Comparison of ENCODE assay signal across 8 cellular contexts in the genomic region with DNA sequence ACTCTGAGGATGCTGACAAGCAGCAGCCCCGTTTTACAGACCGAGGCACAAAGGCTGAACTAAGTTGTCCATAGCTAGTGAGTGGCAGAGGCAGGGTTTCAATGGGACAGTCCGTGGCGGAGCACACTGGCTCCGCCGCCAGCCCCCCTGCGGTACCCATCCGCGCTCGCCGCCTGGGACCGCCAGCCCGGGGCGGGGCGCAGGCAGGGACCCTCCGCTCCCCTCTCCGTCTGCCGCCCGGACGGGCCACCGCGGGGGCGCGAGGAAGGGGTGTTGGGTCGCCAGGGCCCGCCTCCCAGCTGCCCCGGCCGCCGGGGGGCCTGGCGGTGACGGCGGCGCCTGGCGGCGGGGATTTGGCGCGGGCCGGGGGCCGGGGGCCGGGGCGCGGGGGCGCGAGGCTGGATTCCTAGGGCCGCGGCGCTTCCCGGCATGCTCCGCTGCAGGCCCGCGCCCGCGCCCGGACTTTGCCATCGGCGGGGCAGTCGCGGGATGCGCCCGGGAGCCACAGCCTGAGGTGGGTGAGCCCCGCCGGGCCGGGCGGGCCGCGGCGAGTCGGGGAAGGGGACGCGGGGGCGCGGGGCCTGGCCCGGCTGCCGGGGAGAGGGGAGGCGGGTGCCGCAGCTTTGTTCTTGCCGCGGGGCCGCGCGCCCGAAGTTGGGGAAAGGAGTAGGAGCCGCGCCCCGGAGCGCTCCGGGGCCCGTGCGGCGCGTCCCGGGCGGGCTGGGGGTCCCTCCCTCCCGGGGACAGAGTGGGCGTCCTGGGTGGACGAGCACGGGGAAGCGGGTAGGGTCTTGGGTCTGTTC. TPM values are rescaled to one million over a fixed set of nuclear protein-coding genes. Genes with fewer than 3 reads are reported as not detected.
DNase-seq lines count a peak whose midpoint lies in the region; ATAC-seq and TF ChIP-seq lines count a peak whose summit lies in the region.

A gene with protein sequence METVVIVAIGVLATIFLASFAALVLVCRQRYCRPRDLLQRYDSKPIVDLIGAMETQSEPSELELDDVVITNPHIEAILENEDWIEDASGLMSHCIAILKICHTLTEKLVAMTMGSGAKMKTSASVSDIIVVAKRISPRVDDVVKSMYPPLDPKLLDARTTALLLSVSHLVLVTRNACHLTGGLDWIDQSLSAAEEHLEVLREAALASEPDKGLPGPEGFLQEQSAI (plus strand): TSS at position 430 of the 803 bp plus-strand sequence. CDS start 3,376 bp downstream, outside the sequence.

- H3K9me3 Mint-ChIP-seq in activated T-cell treated with anti-CD3 and anti-CD28 coated beads, Interleukin-2, amount 50 U/mL, for 4 hours = no peaks in the 10 kb centered on the region
- no peaks in the 10 kb centered on the region for H3K9me3 Mint-ChIP-seq in naive thymus-derived CD4-positive, alpha-beta T cell

- CTCF ChIA-PET in naive thymus-derived CD4-positive, alpha-beta T cell (lab: Charles Lee) = interaction anchor here (1.3 kb wide), 1 partner anchor 51 kb away, joined by 3 read pairs; a partner anchor contains a TSS

- H3K4me3 Mint-ChIP-seq in activated T-cell treated with anti-CD3 and anti-CD28 coated beads, Interleukin-2, amount 50 U/mL, for 4 hours = peak within 1 kb of the TSS; percentile 69
- H3K4me3 Mint-ChIP-seq in naive thymus-derived CD4-positive, alpha-beta T cell = peak within 1 kb of the TSS; percentile 2 to 75 (median 53)

- no peak for TF ChIP-seq CTCF in WERI-Rb-1 (IDR thresholded peaks at IDR 0.05; ENCODE audit: low read depth, low read length)
- no peak for TF ChIP-seq CTCF in foreskin fibroblast (IDR thresholded peaks at IDR 0.05; ENCODE audit: low read depth, low read length)

- H3K36me3 ChIP-seq in WERI-Rb-1 (peaks cover 12% of the 10 kb centered on the region), aorta (ENCODE audit: control insufficient read depth in 1 of 2, insufficient read depth in 2 of 2, low read length in 1 of 2) (no peaks in the 10 kb centered on the region)
- H3K36me3 ChIP-seq in naive thymus-derived CD4-positive, alpha-beta T cell (ENCODE audit: control insufficient read depth in 2 of 3, insufficient read depth in 3 of 3, low read length in 3 of 3) = no peaks in the 10 kb centered on the region

- no peaks in the 10 kb centered on the region for H3K9me3 ChIP-seq in WERI-Rb-1 (ENCODE audit: severe bottlenecking)
- H3K9me3 ChIP-seq in naive thymus-derived CD4-positive, alpha-beta T cell (ENCODE audit: control insufficient read depth in 2 of 3, low read length in 3 of 3) = no peaks in the 10 kb centered on the region
- no peaks in the 10 kb centered on the region for H3K9me3 ChIP-seq in aorta (ENCODE audit: control insufficient read depth, low read length)

- H3K27me3 ChIP-seq in WERI-Rb-1 (ENCODE audit: insufficient read depth, low read depth, severe bottlenecking) (no peaks in the 10 kb centered on the region), aorta (ENCODE audit: control insufficient read depth in 1 of 2, insufficient read depth in 2 of 2, low read length in 1 of 2) (no peaks in the 10 kb centered on the region)
- peaks cover 0 to 10% of the 10 kb centered on the region in 2 donors for H3K27me3 ChIP-seq in naive thymus-derived CD4-positive, alpha-beta T cell (ENCODE audit: control insufficient read depth in 2 of 2, insufficient read depth in 2 of 2, low read length in 2 of 2)

- H3K36me3 Mint-ChIP-seq in activated T-cell treated with anti-CD3 and anti-CD28 coated beads, Interleukin-2, amount 50 U/mL, for 4 hours (ENCODE audit: insufficient read depth) = no peaks in the 10 kb centered on the region
- H3K36me3 Mint-ChIP-seq in naive thymus-derived CD4-positive, alpha-beta T cell = no peaks in the 10 kb centered on the region

- ATAC-seq in activated T-cell treated with anti-CD3 and anti-CD28 coated beads, Interleukin-2, amount 50 U/mL, for 4 hours = peak; percentile 57 to 58
- ATAC-seq in naive thymus-derived CD4-positive, alpha-beta T cell = no peak
- ATAC-seq in aorta (ENCODE audit: low FRiP score) = peak; percentile 61
- no peak for ATAC-seq in GM18858 (IDR thresholded peaks at IDR 0.05; ENCODE audit: unreplicated experiment)

- peaks cover 33% of the 10 kb centered on the region for H3K27me3 Mint-ChIP-seq in activated T-cell treated with anti-CD3 and anti-CD28 coated beads, Interleukin-2, amount 50 U/mL, for 4 hours (ENCODE audit: low read depth)
- peaks cover 29 to 46% (median 36%) of the 10 kb centered on the region in 5 donors for H3K27me3 Mint-ChIP-seq in naive thymus-derived CD4-positive, alpha-beta T cell

- POLR2A ChIA-PET in naive thymus-derived CD4-positive, alpha-beta T cell (lab: Charles Lee) = no interaction called here

- H3K4me3 ChIP-seq in WERI-Rb-1 (ENCODE audit: low read depth, low read length) (peak within 1 kb of the TSS; percentile 61), foreskin fibroblast (ENCODE audit: low read depth in 1 of 2, low read length in 2 of 2) (peak within 1 kb of the TSS; percentile 73 to 74), aorta (ENCODE audit: low read length in 2 of 2) (peak within 1 kb of the TSS; percentile 85 to 98)
- no peak within 1 kb of the TSS for H3K4me3 ChIP-seq in naive thymus-derived CD4-positive, alpha-beta T cell (ENCODE audit: low read length)

- H3K27ac Mint-ChIP-seq in naive thymus-derived CD4-positive, alpha-beta T cell = no peak within 1 kb of the TSS

- intact Hi-C loops in naive thymus-derived CD4-positive, alpha-beta T cell (cut with micrococcal nuclease) = no loop called here
- intact Hi-C loops in aorta (cut with DNase I) = no loop called here

- 0 to 1% methylated on average over 46 to 98 of the region's 98 CpGs for WGBS in aorta, 2 donors

- no peak for DNase-seq in activated T-cell treated with anti-CD3 and anti-CD28 coated beads, Interleukin-2, amount 50 U/mL, for 4 hours
- no peak for DNase-seq in activated T-cell treated with anti-CD3 and anti-CD28 coated beads, Interleukin-2, amount 50 U/mL, for 1 hour
- DNase-seq in WERI-Rb-1 (peak; percentile 33), foreskin fibroblast (peak; percentile 25 to 60), aorta (peak; percentile 62 to 79), HCEC 1CT (no peak)
- peak in 1 of 9 donors; percentile 25 for DNase-seq in naive thymus-derived CD4-positive, alpha-beta T cell

- peak within 1 kb of the TSS; percentile 48 for H3K27ac ChIP-seq in WERI-Rb-1
- no peak within 1 kb of the TSS for H3K27ac ChIP-seq in naive thymus-derived CD4-positive, alpha-beta T cell (ENCODE audit: low read depth, low read length)
- peak within 1 kb of the TSS; percentile 49 to 83 for H3K27ac ChIP-seq in aorta (ENCODE audit: low read depth in 1 of 2, low read length in 2 of 2)

- H3K4me1 ChIP-seq in naive thymus-derived CD4-positive, alpha-beta T cell (ENCODE audit: control insufficient read depth in 2 of 2, insufficient read depth in 2 of 2, low read length in 2 of 2) = no peaks in the 10 kb centered on the region
- H3K4me1 ChIP-seq in aorta (ENCODE audit: control insufficient read depth in 1 of 2, insufficient read depth in 2 of 2, low read length in 2 of 2) = no peaks in the 10 kb centered on the region

- H3K4me1 Mint-ChIP-seq in activated T-cell treated with anti-CD3 and anti-CD28 coated beads, Interleukin-2, amount 50 U/mL, for 4 hours (ENCODE audit: low read depth) = peaks cover 3% of the 10 kb centered on the region
- H3K4me1 Mint-ChIP-seq in naive thymus-derived CD4-positive, alpha-beta T cell = no peaks in the 10 kb centered on the region

RNA-seq across cellular contexts. Expression of the gene that starts here (rescaled TPM):
- total RNA-seq in activated T-cell treated with anti-CD3 and anti-CD28 coated beads, Interleukin-2, amount 50 U/mL, for 4 hours = under 1 TPM; 0.16 to 0.86 (median 0.54) TPM
- 1 to 10 TPM in 1 of 5 experiments, under 1 TPM in 1, not detected in 3; 0.73 to 1.6 TPM for total RNA-seq in naive thymus-derived CD4-positive, alpha-beta T cell
- not detected for polyA plus RNA-seq in naive thymus-derived CD4-positive, alpha-beta T cell
- 10 to 100 TPM; 39.3 to 65.8 TPM for total RNA-seq in aorta
- 10 to 100 TPM; 56.0 to 91.4 TPM for polyA plus RNA-seq in aorta

Comparison
In these comparisons a context has a peak if more than half of its experiments do, and no peak if none do; other contexts are left out.
1. RNA of the gene that starts here (total RNA-seq): 39.3 to 65.8 TPM in aorta; 0.16 to 0.86 TPM in activated T-cell treated with anti-CD3 and anti-CD28 coated beads, Interleukin-2, amount 50 U/mL, for 4 hours and 0.73 to 1.6 TPM in naive thymus-derived CD4-positive, alpha-beta T cell; every median in the first group is over 10 times any median in the second.
2. RNA of the gene that starts here (polyA plus RNA-seq): 56.0 to 91.4 TPM in aorta; not detected in naive thymus-derived CD4-positive, alpha-beta T cell; every median in the first group is over 10 times any median in the second.
3. Peak in ATAC-seq in activated T-cell treated with anti-CD3 and anti-CD28 coated beads, Interleukin-2, amount 50 U/mL, for 4 hours; RNA of the gene not detected or under 1 TPM.
4. DNase-seq: peak in WERI-Rb-1 (single experiment), foreskin fibroblast (2 of 2) and aorta (2 of 2); none in activated T-cell treated with anti-CD3 and anti-CD28 coated beads, Interleukin-2, amount 50 U/mL, for 4 hours (single experiment), activated T-cell treated with anti-CD3 and anti-CD28 coated beads, Interleukin-2, amount 50 U/mL, for 1 hour (single experiment) and HCEC 1CT (single experiment).